30 cellular contexts compared by ENCODE assay signal in the genomic region with DNA sequence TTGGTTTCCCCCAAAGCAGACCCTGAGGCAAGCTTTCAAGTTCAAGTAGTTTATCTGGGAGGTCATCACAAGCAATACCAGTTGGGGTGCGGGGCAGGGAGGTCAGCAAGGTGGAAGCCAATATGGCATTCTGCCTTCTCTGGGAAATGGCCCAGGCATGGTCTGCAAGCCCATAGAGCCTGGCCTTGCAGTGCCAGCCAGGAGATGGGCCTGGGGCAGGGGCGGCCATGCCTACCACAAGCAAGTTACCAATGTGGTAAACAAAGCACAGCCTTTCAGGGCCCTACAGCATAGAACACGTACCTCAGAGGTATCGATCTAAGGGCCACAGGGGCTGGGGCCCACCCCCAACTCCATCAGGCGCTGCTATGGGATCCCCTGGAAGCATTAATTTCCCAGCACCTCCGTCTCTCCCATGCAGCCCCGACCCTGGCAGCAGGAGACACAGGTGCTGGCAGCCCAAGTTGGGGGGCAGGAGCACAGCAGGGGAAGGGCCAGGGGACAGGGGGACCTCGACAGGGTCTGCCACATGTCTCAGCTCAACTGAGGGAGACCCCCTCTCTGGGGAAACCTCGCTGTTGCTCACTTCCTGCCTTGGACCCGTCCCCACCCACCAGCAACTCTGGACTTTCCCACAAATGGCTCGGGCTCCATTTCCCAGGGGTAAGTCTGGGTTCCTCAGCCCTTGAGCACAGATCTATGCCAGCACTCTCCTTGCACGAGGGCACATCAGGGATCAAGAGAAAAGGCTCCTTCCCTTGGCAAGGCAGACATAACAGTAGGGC.
"Had no signal": no experiment of that assay in that cellular context is flagged by ENCODE, and none has a peak within 500 bp of the region (broad histone marks: within the 10 kb centered on the region; RNA-seq: fewer than 3 reads in every experiment).

No MANE protein-coding gene starts in this region.

- H3K9ac ChIP-seq: KMS-11 had no signal

- H3K27me3 ChIP-seq: ascending aorta, cardiac muscle cell, Peyer's patch had no signal

- H3K4me3 ChIP-seq: ascending aorta, cardiac muscle cell, Peyer's patch, SK-N-MC had no signal

- H3K4me2 ChIP-seq: KMS-11 had no signal

- H3K4me1 Mint-ChIP-seq: activated CD4-positive, alpha-beta T cell treated with anti-CD3 and anti-CD28 coated beads, Interleukin-2, amount 10 ng/mL, durations not matched to agents 24 days and 14 days; activated naive CD4-positive, alpha-beta T cell treated with anti-CD3 and anti-CD28 coated beads, Interleukin-2, amount 50 U/mL, for 24 hours; activated naive CD8-positive, alpha-beta T cell treated with anti-CD3 and anti-CD28 coated beads, Interleukin-2, amount 10 ng/mL, durations not matched to agents 7 days and 5 days; central memory CD8-positive, alpha-beta T cell had no signal

- H3K36me3 ChIP-seq: ascending aorta, cardiac muscle cell, Peyer's patch had no signal

- H3K4me3 Mint-ChIP-seq: activated CD4-positive, alpha-beta T cell treated with anti-CD3 and anti-CD28 coated beads, Interleukin-2, amount 10 ng/mL, durations not matched to agents 24 days and 14 days; activated CD8-positive, alpha-beta T cell treated with anti-CD3 and anti-CD28 coated beads for 36 hours; activated naive CD4-positive, alpha-beta T cell treated with anti-CD3 and anti-CD28 coated beads, Interleukin-2, amount 50 U/mL, for 24 hours; activated naive CD8-positive, alpha-beta T cell treated with anti-CD3 and anti-CD28 coated beads, Interleukin-2, amount 10 ng/mL, durations not matched to agents 7 days and 5 days; central memory CD8-positive, alpha-beta T cell had no signal

- H3K9me3 ChIP-seq: ascending aorta, Peyer's patch had no signal

- H3K27ac Mint-ChIP-seq: activated CD4-positive, alpha-beta T cell treated with anti-CD3 and anti-CD28 coated beads, Interleukin-2, amount 10 ng/mL, durations not matched to agents 24 days and 14 days; activated CD8-positive, alpha-beta T cell treated with anti-CD3 and anti-CD28 coated beads for 36 hours; activated naive CD4-positive, alpha-beta T cell treated with anti-CD3 and anti-CD28 coated beads, Interleukin-2, amount 50 U/mL, for 24 hours; activated naive CD8-positive, alpha-beta T cell treated with anti-CD3 and anti-CD28 coated beads, Interleukin-2, amount 10 ng/mL, durations not matched to agents 7 days and 5 days; activated T-helper 2 cell treated with anti-CD3 and anti-CD28 coated beads, Interferon-gamma antibody, Interleukin-2, Interleukin-4, amounts not matched to agents 10 μg/mL and 5 μg/mL and 100 μg/mL, durations not matched to agents 14 hours and 24 hours and 36 hours had no signal

- ATAC-seq: activated CD8-positive, alpha-beta T cell treated with anti-CD3 and anti-CD28 coated beads for 36 hours; PC-3 had no signal

- H3K4me1 ChIP-seq: ascending aorta, Peyer's patch had no signal

- DNase-seq: activated CD4-positive, alpha-beta T cell treated with anti-CD3 and anti-CD28 coated beads, Interleukin-2, amount 10 ng/mL, durations not matched to agents 24 days and 14 days; activated CD4-positive, alpha-beta T cell treated with anti-CD3 and anti-CD28 coated beads, Interleukin-2, amount 50 U/mL, for 4 hours; activated CD8-positive, alpha-beta T cell treated with anti-CD3 and anti-CD28 coated beads for 36 hours; activated gamma-delta T cell; activated naive CD4-positive, alpha-beta T cell treated with Interleukin-2 at 50 U/mL for 16 hours; activated naive CD8-positive, alpha-beta T cell treated with anti-CD3 and anti-CD28 coated beads, Interleukin-2, amount 10 ng/mL, durations not matched to agents 7 days and 5 days; activated T-cell treated with anti-CD3 and anti-CD28 coated beads, Interleukin-2, amount 50 U/mL, for 1 hour; amygdala; MM.1S; MV-4-11; NCI-H1092; NCI-H1436 treated with DMSO at 0.1 percent for 48 hours; NCI-H1694 treated with DMSO at 0.1 percent for 48 hours; NCI-H2029; NCI-H2171 treated with DMSO at 0.1 percent for 48 hours; NCI-H2227 treated with DMSO at 0.1 percent for 48 hours; NCI-H446; NCI-H510A treated with DMSO at 0.1 percent for 48 hours; PC-3; Peyer's patch; Right ventricle myocardium superior; RPMI8226; T1000 had no signal

- H3K36me3 Mint-ChIP-seq: activated naive CD4-positive, alpha-beta T cell treated with anti-CD3 and anti-CD28 coated beads, Interleukin-2, amount 50 U/mL, for 24 hours; activated naive CD8-positive, alpha-beta T cell treated with anti-CD3 and anti-CD28 coated beads, Interleukin-2, amount 10 ng/mL, durations not matched to agents 7 days and 5 days had no signal

- H3K27ac ChIP-seq: ascending aorta, cardiac muscle cell, KMS-11, Peyer's patch, SK-N-MC had no signal

- H3K9me3 Mint-ChIP-seq: activated CD4-positive, alpha-beta T cell treated with anti-CD3 and anti-CD28 coated beads, Interleukin-2, amount 10 ng/mL, durations not matched to agents 24 days and 14 days; activated CD8-positive, alpha-beta T cell treated with anti-CD3 and anti-CD28 coated beads for 36 hours; activated naive CD4-positive, alpha-beta T cell treated with anti-CD3 and anti-CD28 coated beads, Interleukin-2, amount 50 U/mL, for 24 hours; activated naive CD8-positive, alpha-beta T cell treated with anti-CD3 and anti-CD28 coated beads, Interleukin-2, amount 10 ng/mL, durations not matched to agents 7 days and 5 days; activated T-helper 2 cell treated with anti-CD3 and anti-CD28 coated beads, Interferon-gamma antibody, Interleukin-2, Interleukin-4, amounts not matched to agents 10 μg/mL and 5 μg/mL and 100 μg/mL, durations not matched to agents 14 hours and 24 hours and 36 hours; central memory CD8-positive, alpha-beta T cell had no signal
